Comparison of ENCODE assay signal across 11 cellular contexts in genomic region chr19:11418166-11418517, GRCh38. TPM values are rescaled to one million over a fixed set of nuclear protein-coding genes. Genes with fewer than 3 reads are reported as not detected.
DNase-seq lines count a peak whose midpoint lies in the region; ATAC-seq and TF ChIP-seq lines count a peak whose summit lies in the region.
"Had no signal": no experiment of that assay in that cellular context is flagged by ENCODE, and none has a peak within 500 bp of the region (broad histone marks: within the 10 kb centered on the region; RNA-seq: fewer than 3 reads in every experiment).

No MANE protein-coding gene starts in this region.

- intact Hi-C loops in heart left ventricle (cut with DNase I) (loop anchor here in 1 of 10 donors (5.0 kb wide), 1 partner anchor 36 kb away; the partner anchor contains the start of gene EPOR), cardiac septum (cut with DNase I) (no loop called here), uterus (cut with DNase I; ENCODE audit: low total_unique reads) (no loop called here)

- H4K5ac ChIP-seq in mesendoderm (ENCODE audit: low read length): no peak overlapping the region

- H3K18ac ChIP-seq in mesendoderm (ENCODE audit: low read length): no peak overlapping the region

- H3K9me3 ChIP-seq in heart left ventricle (no peaks in the 10 kb centered on the region), uterus (no peaks in the 10 kb centered on the region)
- H3K9me3 ChIP-seq: adrenal gland had no signal

- H3K9me3 Mint-ChIP-seq in brain: peaks cover 0 to 10% (median 0%) of the 10 kb centered on the region in 5 experiments

- no peaks in the 10 kb centered on the region for H3K36me3 Mint-ChIP-seq in brain

- H3K4me1 ChIP-seq in heart left ventricle: peaks cover 4 to 46% (median 27%) of the 10 kb centered on the region in 12 donors
- H3K4me1 ChIP-seq in mesendoderm (ENCODE audit: control insufficient read depth, low read depth, low read length): peaks cover 2% of the 10 kb centered on the region
- H3K4me1 ChIP-seq in uterus: peaks cover 0 to 17% of the 10 kb centered on the region in 2 donors

- peak overlapping the region; percentile 29 to 63 (median 53) for H3K4me3 ChIP-seq in heart left ventricle
- H3K4me3 ChIP-seq in mesendoderm (ENCODE audit: low read length): peak overlapping the region; percentile 56
- H3K4me3 ChIP-seq in uterus: peak overlapping the region; percentile 24 to 29

- no peak overlapping the region for H3K4ac ChIP-seq in mesendoderm (ENCODE audit: low read depth, low read length)

- H3K4me2 ChIP-seq in mesendoderm (ENCODE audit: low read length): peak overlapping the region; percentile 95

- H3K4me3 Mint-ChIP-seq in brain: peak overlapping the region in 4 of 5 experiments; percentile 16 to 73 (median 65)

- H3K79me1 ChIP-seq in mesendoderm (ENCODE audit: low read length): no peaks in the 10 kb centered on the region

- no peak overlapping the region for H2BK5ac ChIP-seq in mesendoderm (ENCODE audit: low read length)

- peak overlapping the region; percentile 74 for H3K9ac ChIP-seq in mesendoderm (ENCODE audit: low read length)

- H4K8ac ChIP-seq in mesendoderm (ENCODE audit: low read depth, low read length): no peak overlapping the region

- peaks cover 84% of the 10 kb centered on the region for H3K27me3 Mint-ChIP-seq in brain

- DNase-seq in heart left ventricle: no peak
- DNase-seq in cardiac septum (ENCODE audit: low spot score): no peak
- DNase-seq in mesendoderm: no peak
- no peak for DNase-seq in uterus
- no peak for DNase-seq in substantia nigra (lab: John Stamatoyannopoulos, UW)
- DNase-seq: stimulated activated CD4-positive, alpha-beta T cell treated with anti-CD3 and anti-CD28 coated beads, Interleukin-4, amount 100 ng/mL, for 1 hour had no signal

- TF ChIP-seq POLR2A in heart left ventricle (IDR thresholded peaks at IDR 0.05) (no peak), uterus (IDR thresholded peaks at IDR 0.05) (no peak)

- TF ChIP-seq CTCF in heart left ventricle (IDR thresholded peaks at IDR 0.05): no peak
- no peak for TF ChIP-seq CTCF in brain (conservative IDR thresholded peaks at IDR 0.05)
- no peak for TF ChIP-seq CTCF in uterus (IDR thresholded peaks at IDR 0.05)

- no peaks in the 10 kb centered on the region for H3K79me2 ChIP-seq in mesendoderm (ENCODE audit: control insufficient read depth, insufficient read depth, low read length)

- ATAC-seq in heart left ventricle (no peak), GM18870 (IDR thresholded peaks at IDR 0.05; ENCODE audit: unreplicated experiment) (no peak), HG03571 (IDR thresholded peaks at IDR 0.05; ENCODE audit: unreplicated experiment) (no peak)
- ATAC-seq: esophagus mucosa had no signal

- H2AK5ac ChIP-seq in mesendoderm (ENCODE audit: low read length): no peak overlapping the region

- peaks cover 15% of the 10 kb centered on the region for H3K4me1 Mint-ChIP-seq in brain

- peak overlapping the region in 3 of 12 donors; percentile 70 to 81 (median 71) for H3K27ac ChIP-seq in heart left ventricle
- no peak overlapping the region for H3K27ac ChIP-seq in mesendoderm (ENCODE audit: low read depth, low read length)
- peak overlapping the region in 1 of 2 donors; percentile 43 for H3K27ac ChIP-seq in uterus
- H3K27ac ChIP-seq in substantia nigra (ENCODE audit: low read depth, low read length, poor library complexity, severe bottlenecking): no peak overlapping the region

- peak overlapping the region; percentile 85 for H3K56ac ChIP-seq in mesendoderm (ENCODE audit: low read length)

- no peak overlapping the region for H2BK120ac ChIP-seq in mesendoderm (ENCODE audit: low read depth, low read length)

- H3K27me3 ChIP-seq in heart left ventricle: peaks cover 0 to 73% (median 52%) of the 10 kb centered on the region in 9 donors
- peaks cover 3% of the 10 kb centered on the region for H3K27me3 ChIP-seq in mesendoderm (ENCODE audit: insufficient read depth, low read length, poor library complexity)
- peaks cover 14 to 17% of the 10 kb centered on the region in 2 donors for H3K27me3 ChIP-seq in uterus
- H3K27me3 ChIP-seq: adrenal gland had no signal

- 8 to 18% (median 12%) methylated on average over 12 to 14 of the region's 14 CpGs for WGBS in heart left ventricle, 4 donors
- WGBS in mesendoderm (ENCODE audit: extremely low coverage, insufficient coverage, low lambda C conversion rate): no CpG with 5 or more reads among the region's 14 CpGs

- H3K27ac Mint-ChIP-seq in brain: no peak overlapping the region

- H3K23ac ChIP-seq in mesendoderm (ENCODE audit: low read length): no peak overlapping the region

- H2BK15ac ChIP-seq in mesendoderm (replicated peaks; ENCODE audit: low read depth): no peak overlapping the region

- no peaks in the 10 kb centered on the region for H3K36me3 ChIP-seq in heart left ventricle
- no peaks in the 10 kb centered on the region for H3K36me3 ChIP-seq in mesendoderm (ENCODE audit: control insufficient read depth, insufficient read depth, low read length)
- no peaks in the 10 kb centered on the region for H3K36me3 ChIP-seq in uterus
- H3K36me3 ChIP-seq: adrenal gland had no signal

RNA-seq across cellular contexts. Expression of gene RGL3, which starts 1.0 kb away (rescaled TPM):
- total RNA-seq in heart left ventricle: 1 to 10 TPM; 2.1 to 5.0 (median 4.0) TPM
- 10 to 100 TPM in 1 of 2 donors, 1 to 10 TPM in 1; 2.2 to 11.3 TPM for polyA plus RNA-seq in heart left ventricle
- total RNA-seq in cardiac septum: 5.8 TPM
- polyA plus RNA-seq in brain (ENCODE audit: insufficient read depth, low read depth, low replicate concordance): 17.6 TPM
- 10.4 TPM for polyA plus RNA-seq in mesendoderm (2013, experiment 1 of 2)
- 9.7 TPM for polyA plus RNA-seq in mesendoderm (2013, experiment 2 of 2)
- 10 to 100 TPM in 3 of 4 donors, 1 to 10 TPM in 1; 1.0 to 19.0 (median 13.2) TPM for total RNA-seq in uterus

RNA-seq across cellular contexts. Expression of gene ODAD3, which starts 16.8 kb away (rescaled TPM):
- total RNA-seq in heart left ventricle (under 1 TPM in 7 of 9 donors, not detected in 2; 0.18 to 0.69 (median 0.31) TPM), cardiac septum (0.43 TPM), uterus (1 to 10 TPM in 1 of 4 donors, under 1 TPM in 1, not detected in 2; 0.48 to 4.4 TPM)
- polyA plus RNA-seq in heart left ventricle (under 1 TPM; 0.37 to 0.84 TPM), brain (ENCODE audit: insufficient read depth, low read depth, low replicate concordance) (7.7 TPM)
- polyA plus RNA-seq in mesendoderm (2013, experiment 1 of 2): 0.44 TPM
- polyA plus RNA-seq in mesendoderm (2013, experiment 2 of 2): 0.32 TPM
- total RNA-seq: esophagus mucosa had no signal

RNA-seq across cellular contexts. Expression of gene PRKCSH, which starts 17.3 kb away (rescaled TPM):
- 100 to 1,000 TPM in 6 of 9 donors, 10 to 100 TPM in 3; 69.3 to 210 (median 120) TPM for total RNA-seq in heart left ventricle
- 100 to 1,000 TPM in 1 of 2 donors, 10 to 100 TPM in 1; 71.2 to 107 TPM for polyA plus RNA-seq in heart left ventricle
- 100 TPM for total RNA-seq in cardiac septum
- polyA plus RNA-seq in brain (ENCODE audit: insufficient read depth, low read depth, low replicate concordance): 525 TPM
- 151 TPM for polyA plus RNA-seq in mesendoderm (2013, experiment 1 of 2)
- polyA plus RNA-seq in mesendoderm (2013, experiment 2 of 2): 140 TPM
- total RNA-seq in uterus: 100 to 1,000 TPM in 3 of 4 donors, 10 to 100 TPM in 1; 65.3 to 228 (median 155) TPM

RNA-seq across cellular contexts. Expression of gene EPOR, which starts 34.0 kb away (rescaled TPM):
- 1 to 10 TPM; 4.6 to 7.8 (median 5.7) TPM for total RNA-seq in heart left ventricle
- polyA plus RNA-seq in heart left ventricle: 1 to 10 TPM; 6.1 TPM
- total RNA-seq in cardiac septum: 5.6 TPM
- polyA plus RNA-seq in brain (ENCODE audit: insufficient read depth, low read depth, low replicate concordance): 10.6 TPM
- polyA plus RNA-seq in mesendoderm (2013, experiment 1 of 2): 3.2 TPM
- 3.1 TPM for polyA plus RNA-seq in mesendoderm (2013, experiment 2 of 2)
- 1 to 10 TPM; 1.8 to 5.9 (median 4.1) TPM for total RNA-seq in uterus

RNA-seq across cellular contexts. Expression of gene SWSAP1, which starts 43.7 kb away (rescaled TPM):
- 1 to 10 TPM in 7 of 9 donors, under 1 TPM in 2; 0.67 to 1.9 (median 1.5) TPM for total RNA-seq in heart left ventricle
- 1 to 10 TPM; 1.9 to 2.1 TPM for polyA plus RNA-seq in heart left ventricle
- total RNA-seq in cardiac septum: 1.3 TPM
- polyA plus RNA-seq in brain (ENCODE audit: insufficient read depth, low read depth, low replicate concordance): 1.5 TPM
- polyA plus RNA-seq in mesendoderm (2013, experiment 1 of 2): 6.2 TPM
- 6.6 TPM for polyA plus RNA-seq in mesendoderm (2013, experiment 2 of 2)
- 1 to 10 TPM in 1 of 4 donors, under 1 TPM in 3; 0.48 to 3.5 (median 0.68) TPM for total RNA-seq in uterus
